In the genomic region with DNA sequence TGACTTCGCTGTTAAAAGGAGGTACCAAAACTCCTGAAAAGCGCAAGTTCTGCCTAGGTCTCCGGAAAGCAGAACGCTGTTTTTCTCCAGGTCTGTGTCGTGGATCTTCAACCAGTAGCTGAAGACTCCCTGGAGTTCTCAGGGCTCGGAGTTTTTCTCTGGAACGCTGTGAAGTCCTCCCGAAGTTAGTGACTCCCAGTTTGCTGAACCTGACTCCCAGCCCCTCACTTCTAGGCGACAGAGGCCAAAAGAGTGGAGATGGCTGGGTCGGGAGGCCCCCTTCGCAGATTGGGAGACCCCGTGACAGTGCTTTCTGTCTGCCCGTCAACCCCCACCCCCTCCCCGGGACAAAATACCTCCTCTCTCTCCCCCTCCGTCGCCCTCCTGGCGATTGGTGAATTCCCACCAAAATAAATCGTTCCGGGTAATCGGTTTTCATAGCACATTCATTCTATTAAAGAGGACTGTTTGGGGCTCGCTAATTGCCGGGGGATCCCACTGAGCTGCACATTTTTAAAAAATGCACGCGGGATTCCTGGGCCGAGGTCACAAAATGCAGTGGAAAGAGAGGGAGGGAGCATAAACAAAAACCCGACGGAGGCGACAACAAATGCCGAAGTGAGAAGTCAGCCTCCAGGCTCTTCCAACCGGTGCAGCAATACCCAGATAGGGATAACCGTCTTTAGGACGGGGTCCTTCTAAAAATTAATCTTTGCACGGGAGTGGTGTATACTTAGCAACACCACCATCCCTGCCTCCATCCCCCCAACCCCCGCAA, we compare ENCODE assay signal across 14 cellular contexts. TPM values are rescaled to one million over a fixed set of nuclear protein-coding genes. Genes with fewer than 3 reads are reported as not detected.
A peak's percentile ranks its signal among the peaks of the same experiment; 100 is the strongest.
DNase-seq lines count a peak whose midpoint lies in the region; ATAC-seq and TF ChIP-seq lines count a peak whose summit lies in the region.
"Had no signal": no experiment of that assay in that cellular context is flagged by ENCODE, and none has a peak within 500 bp of the region (broad histone marks: within the 10 kb centered on the region; RNA-seq: fewer than 3 reads in every experiment).

No MANE protein-coding gene starts in this region.

- peak overlapping the region; percentile 68 for H3K27ac Mint-ChIP-seq in activated T-cell treated with anti-CD3 and anti-CD28 coated beads, Interleukin-2, amount 50 U/mL, for 72 hours

- intact Hi-C loops in PC-3 (cut with micrococcal nuclease), result loop anchor here (5.0 kb wide), 1 partner anchor 193 kb away; no protein-coding TSS in a partner anchor

- no peaks in the 10 kb centered on the region for H3K9me3 ChIP-seq in PC-3 (ENCODE audit: low read length)
- H3K9me3 ChIP-seq in skeletal muscle satellite cell (replicated peaks; ENCODE audit: low read length), result no peaks in the 10 kb centered on the region
- H3K9me3 ChIP-seq in Karpas-422 (ENCODE audit: low read length), result no peaks in the 10 kb centered on the region
- H3K9me3 ChIP-seq: MG63 had no signal

- H3K4me3 ChIP-seq in PC-3 (ENCODE audit: low read length) (peak overlapping the region; percentile 76), skeletal muscle satellite cell (ENCODE audit: low read length) (peak overlapping the region; percentile 66), Karpas-422 (ENCODE audit: low read length) (no peak overlapping the region)
- H3K4me3 ChIP-seq: MG63 had no signal

- POLR2A ChIA-PET in PC-3 (lab: Charles Lee; ENCODE audit: unreplicated experiment), result no interaction called here

- H2AFZ ChIP-seq in PC-3 (ENCODE audit: low read length) (peak overlapping the region; percentile 96), Karpas-422 (ENCODE audit: low read length) (no peak overlapping the region)

- H3K4me1 Mint-ChIP-seq in activated T-cell treated with anti-CD3 and anti-CD28 coated beads, Interleukin-2, amount 50 U/mL, for 72 hours (ENCODE audit: low read depth), result peaks cover 38% of the 10 kb centered on the region

- H3K9ac ChIP-seq in PC-3 (ENCODE audit: low read length) (no peak overlapping the region), skeletal muscle satellite cell (ENCODE audit: low read depth, low read length) (no peak overlapping the region), Karpas-422 (ENCODE audit: low read length) (no peak overlapping the region)

- H3K79me2 ChIP-seq in PC-3 (ENCODE audit: low read length) (peaks cover 2% of the 10 kb centered on the region), Karpas-422 (ENCODE audit: low read length) (no peaks in the 10 kb centered on the region; the same call in 1 of the 2 replicates)

- DNase-seq in activated T-cell treated with anti-CD3 and anti-CD28 coated beads, Interleukin-2, amount 50 U/mL, for 72 hours, result no peak
- no peak for DNase-seq in activated T-cell treated with anti-CD3 and anti-CD28 coated beads, Interleukin-2, amount 50 U/mL, for 48 hours
- DNase-seq in PC-3, result no peak
- peak; percentile 56 for DNase-seq in fibroblast of peridontal ligament (ENCODE audit: extremely low read depth)
- DNase-seq in GOT3 (lab: John Stamatoyannopoulos, UW), result no peak
- no peak for DNase-seq in Karpas-422
- no peak for DNase-seq in NCI-H510A (lab: John Stamatoyannopoulos, UW)
- DNase-seq: activated CD4-positive, alpha-beta T cell treated with anti-CD3 and anti-CD28 coated beads, Interleukin-2, amount 50 U/mL, for 1 hour; amygdala; MG63; NCI-H446 had no signal

- H3K36me3 ChIP-seq in PC-3 (ENCODE audit: low read depth, low read length) (no peaks in the 10 kb centered on the region), skeletal muscle satellite cell (ENCODE audit: insufficient read depth, low read length) (no peaks in the 10 kb centered on the region), Karpas-422 (ENCODE audit: insufficient read depth, low read length) (no peaks in the 10 kb centered on the region)
- H3K36me3 ChIP-seq: MG63 had no signal

- no peaks in the 10 kb centered on the region for H3F3A ChIP-seq in PC-3 (ENCODE audit: low read length, unreplicated experiment)

- ATAC-seq in activated T-cell treated with anti-CD3 and anti-CD28 coated beads, Interleukin-2, amount 50 U/mL, for 72 hours (replicated peaks in 1 of 2), result no peak
- no peak for ATAC-seq in PC-3
- ATAC-seq: Right ventricle myocardium inferior had no signal

- H3K36me3 Mint-ChIP-seq in activated T-cell treated with anti-CD3 and anti-CD28 coated beads, Interleukin-2, amount 50 U/mL, for 72 hours (ENCODE audit: insufficient read depth in 2 of 2), result peaks cover 2 to 5% of the 10 kb centered on the region in 2 donors

- no peaks in the 10 kb centered on the region for H3K9me3 Mint-ChIP-seq in activated T-cell treated with anti-CD3 and anti-CD28 coated beads, Interleukin-2, amount 50 U/mL, for 72 hours

- H3K27ac ChIP-seq in PC-3 (ENCODE audit: low read length), result no peak overlapping the region
- no peak overlapping the region for H3K27ac ChIP-seq in Karpas-422 (ENCODE audit: low read length)
- H3K27ac ChIP-seq: skin epidermis had no signal

- no peaks in the 10 kb centered on the region for H4K20me1 ChIP-seq in PC-3 (ENCODE audit: low read length)
- H4K20me1 ChIP-seq in Karpas-422 (ENCODE audit: insufficient read depth, low read depth, low read length), result no peaks in the 10 kb centered on the region

- H3K27me3 Mint-ChIP-seq in activated T-cell treated with anti-CD3 and anti-CD28 coated beads, Interleukin-2, amount 50 U/mL, for 72 hours (ENCODE audit: low read depth), result peaks cover 81% of the 10 kb centered on the region

- H3K4me1 ChIP-seq in PC-3 (ENCODE audit: insufficient read depth, low read length) (no peaks in the 10 kb centered on the region), skeletal muscle satellite cell (ENCODE audit: control insufficient read depth, insufficient read depth, low read length) (peaks cover 30% of the 10 kb centered on the region), Karpas-422 (ENCODE audit: low read length) (peaks cover 5% of the 10 kb centered on the region; the same call in 1 of the 2 replicates)

- no peak for TF ChIP-seq CTCF in PC-3 (conservative IDR thresholded peaks at IDR 0.05; ENCODE audit: low read depth, low read length)

- peaks cover 25% of the 10 kb centered on the region for H3K27me3 ChIP-seq in PC-3 (ENCODE audit: low read length)
- H3K27me3 ChIP-seq in skeletal muscle satellite cell (ENCODE audit: control insufficient read depth, insufficient read depth, low read length), result peaks cover 67% of the 10 kb centered on the region
- no peaks in the 10 kb centered on the region for H3K27me3 ChIP-seq in Karpas-422 (ENCODE audit: low read length)
- H3K27me3 ChIP-seq: MG63 had no signal

- peak overlapping the region; percentile 67 to 74 for H3K4me3 Mint-ChIP-seq in activated T-cell treated with anti-CD3 and anti-CD28 coated beads, Interleukin-2, amount 50 U/mL, for 72 hours

- H3K9me2 ChIP-seq in PC-3 (replicated peaks; ENCODE audit: low read length), result no peaks in the 10 kb centered on the region
- no peaks in the 10 kb centered on the region for H3K9me2 ChIP-seq in Karpas-422 (replicated peaks; ENCODE audit: insufficient read depth, low read length)

- no TSS peak for BruUV-seq in PC-3 (replicated peaks; lab: Mats Ljungman, UMichigan)

- CTCF ChIA-PET in PC-3 (lab: Charles Lee), result no interaction called here

- peak overlapping the region; percentile 97 for H3K4me2 ChIP-seq in PC-3 (ENCODE audit: low read length)
- H3K4me2 ChIP-seq in skeletal muscle satellite cell (ENCODE audit: low read length), result peak overlapping the region; percentile 84
- no peak overlapping the region for H3K4me2 ChIP-seq in Karpas-422 (ENCODE audit: low read depth, low read length, poor library complexity, severe bottlenecking)

RNA-seq across cellular contexts. Expression of a gene that starts 4.0 kb away (rescaled TPM):
- total RNA-seq in activated T-cell treated with anti-CD3 and anti-CD28 coated beads, Interleukin-2, amount 50 U/mL, for 72 hours, result not detected
- 7.5 and 10.4 TPM in 2 replicates for total RNA-seq in PC-3 (2014; rRNA removed)
- total RNA-seq in skeletal muscle satellite cell (2012; rRNA removed), result 10.1 and 11.6 TPM in 2 replicates
- 4.5 and 10.2 TPM in 2 replicates for total RNA-seq in Karpas-422 (2014; rRNA removed; shearing (Covaris generic); ENCODE audit: low replicate concordance)
